In the genomic region with DNA sequence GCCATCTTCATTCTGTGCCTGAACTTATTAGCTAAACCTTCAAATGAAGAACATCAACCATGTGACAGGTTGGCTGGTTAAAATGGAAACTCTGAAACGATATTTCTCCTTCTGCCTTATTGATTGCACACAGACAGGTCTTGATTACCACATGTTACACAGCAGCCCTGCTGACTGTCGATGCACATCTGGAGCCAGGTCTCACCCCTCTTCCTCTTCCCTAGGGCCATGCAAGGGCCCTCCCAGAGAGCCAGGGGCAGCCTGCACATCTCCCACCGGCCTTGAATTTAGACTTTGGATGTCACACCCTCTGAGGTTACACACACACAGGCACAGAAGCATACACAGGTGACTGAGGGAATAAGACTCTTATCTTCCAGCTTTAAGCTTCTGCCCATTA, we compare ENCODE assay signal across 26 cellular contexts.
"Had no signal": no experiment of that assay in that cellular context is flagged by ENCODE, and none has a peak within 500 bp of the region (broad histone marks: within the 10 kb centered on the region; RNA-seq: fewer than 3 reads in every experiment).

No MANE protein-coding gene starts in this region.

- H3K9me3 ChIP-seq: stomach, suprapubic skin, testis, thoracic aorta, thyroid gland, tibial artery, tibial nerve, transverse colon, upper lobe of left lung, upper lobe of right lung, uterus, vagina had no signal

- H3K27me3 ChIP-seq: stomach, testis, thyroid gland, tibial artery, tibial nerve, transverse colon, upper lobe of left lung, upper lobe of right lung, uterus, vagina had no signal

- ATAC-seq: stimulated activated effector memory CD8-positive, alpha-beta T cell treated with anti-CD3 and anti-CD28 coated beads, Interleukin-12 subunit alpha, Interleukin-12 subunit beta, amount 100 ng/mL, for 72 hours; stimulated activated memory B cell treated with anti-CD40 and anti-IgM and Interleukin-4, amounts not matched to agents 10 μg/mL and 1 μg/mL and 100 μg/mL, for 72 hours; stimulated activated naive B cell treated with anti-CD40 and anti-IgM and Interleukin-4, amounts not matched to agents 10 μg/mL and 1 μg/mL and 100 μg/mL, for 72 hours; stimulated activated naive CD8-positive, alpha-beta T cell treated with anti-CD3 and anti-CD28 coated beads, Interleukin-15, amount 100 ng/mL, for 72 hours; stimulated activated naive CD8-positive, alpha-beta T cell treated with anti-CD3 and anti-CD28 coated beads, Interleukin-15, Interleukin-2, amounts not matched to agents 100 U/mL and 50 U/mL, for 24 hours; upper lobe of right lung had no signal

- FAIRE-seq: urothelium cell line had no signal

- H3K27ac ChIP-seq: stomach, suprapubic skin, testis, thoracic aorta, thyroid gland, tibial artery, tibial nerve, transverse colon, upper lobe of left lung, upper lobe of right lung, uterus, vagina had no signal

- H3K4me1 ChIP-seq: stomach, suprapubic skin, testis, thyroid gland, tibial artery, transverse colon, upper lobe of left lung, upper lobe of right lung, uterus, vagina had no signal

- DNase-seq: stimulated activated CD4-positive, alpha-beta T cell treated with anti-CD3 and anti-CD28 coated beads, Interleukin-2, amount 100 ng/mL, for 48 hours; stimulated activated CD4-positive, alpha-beta T cell treated with anti-CD3 and anti-CD28 coated beads, Interleukin-4, amount 100 ng/mL, for 1 hour; stimulated activated CD4-positive, alpha-beta T cell treated with anti-CD3 and anti-CD28 coated beads, Interleukin-4, amount 100 ng/mL, for 24 hours; stimulated activated CD4-positive, alpha-beta T cell treated with anti-CD3 and anti-CD28 coated beads, Interleukin-4, amount 100 ng/mL, for 4 hours; stimulated activated CD8-positive, alpha-beta memory T cell treated with anti-CD3 and anti-CD28 coated beads, Interleukin-4, amount 100 ng/mL, for 48 hours; stimulated activated naive B cell treated with anti-CD40 and anti-IgM and Interleukin-4, amounts not matched to agents 10 μg/mL and 1 μg/mL and 100 μg/mL, for 72 hours; stimulated activated naive CD4-positive, alpha-beta T cell; stimulated activated naive CD4-positive, alpha-beta T cell treated with Interleukin-2 at 50 U/mL for 16 hours; stimulated activated naive CD8-positive, alpha-beta T cell treated with anti-CD3 and anti-CD28 coated beads, Interleukin-15, amount 100 ng/mL, for 72 hours; stimulated activated naive CD8-positive, alpha-beta T cell treated with anti-CD3 and anti-CD28 coated beads, Interleukin-15, Interleukin-2, amounts not matched to agents 100 U/mL and 50 U/mL, for 24 hours; stomach; substantia nigra; testis; thyroid gland; tibial artery; transverse colon; upper lobe of left lung; upper lobe of right lung; uterus had no signal

- H3K4me3 ChIP-seq: stomach, suprapubic skin, testis, thoracic aorta, thyroid gland, tibial artery, tibial nerve, transverse colon, upper lobe of left lung, upper lobe of right lung, uterus, vagina had no signal

- H3K36me3 ChIP-seq: stomach, suprapubic skin, thoracic aorta, thyroid gland, tibial artery, tibial nerve, transverse colon, upper lobe of left lung, upper lobe of right lung, uterus, vagina had no signal
